In genomic region chr3:160616311-160616710, GRCh38 we compare ENCODE assay signal across 14 cellular contexts.
"Had no signal": no experiment of that assay in that cellular context is flagged by ENCODE, and none has a peak within 500 bp of the region (broad histone marks: within the 10 kb centered on the region; RNA-seq: fewer than 3 reads in every experiment).

No MANE protein-coding gene starts in this region.

- ATAC-seq: activated CD4-positive, CD25-positive, alpha-beta regulatory T cell treated with anti-CD3 and anti-CD28 coated beads, Interleukin-2, amount 50 U/mL, for 24 hours; activated naive CD4-positive, alpha-beta T cell treated with anti-CD3 and anti-CD28 coated beads, Interleukin-2, amount 50 U/mL, for 72 hours; activated T-cell treated with anti-CD3 and anti-CD28 coated beads, Interleukin-2, amount 50 U/mL, for 4 hours; esophagus mucosa had no signal

- DNase-seq: activated CD4-positive, alpha-beta memory T cell treated with anti-CD3 and anti-CD28 coated beads for 36 hours; activated effector memory CD4-positive, alpha-beta T cell treated with anti-CD3 and anti-CD28 coated beads, Interleukin-2, amount 50 U/mL, for 16 hours; activated T-cell treated with anti-CD3 and anti-CD28 coated beads, Interleukin-2, amount 50 U/mL, for 4 hours; dorsolateral prefrontal cortex; sigmoid colon; stimulated activated CD4-positive, alpha-beta T cell treated with anti-CD3 and anti-CD28 coated beads, Interleukin-4, amount 100 ng/mL, for 1 hour; stimulated activated CD8-positive, alpha-beta memory T cell treated with anti-CD3 and anti-CD28 coated beads, Interleukin-4, amount 100 ng/mL, for 48 hours had no signal

- H3K4me3 ChIP-seq: dorsolateral prefrontal cortex, sigmoid colon, vagina had no signal

- H3K36me3 ChIP-seq: sigmoid colon, vagina had no signal

- H3K4me3 Mint-ChIP-seq: activated CD4-positive, alpha-beta memory T cell treated with anti-CD3 and anti-CD28 coated beads for 36 hours; activated T-cell treated with anti-CD3 and anti-CD28 coated beads, Interleukin-2, amount 50 U/mL, for 4 hours; nephron; stimulated activated naive CD8-positive, alpha-beta T cell treated with anti-CD3 and anti-CD28 coated beads, Interleukin-15, Interleukin-2, amounts not matched to agents 100 ng/mL and 50 ng/mL, for 24 hours; T-helper 2 cell treated with Interferon-gamma antibody and Interleukin-4, amounts not matched to agents 5 μg/mL and 100 μg/mL, for 36 hours had no signal

- H3K27ac ChIP-seq: dorsolateral prefrontal cortex, sigmoid colon, vagina had no signal

- H3K9me3 Mint-ChIP-seq: activated CD4-positive, alpha-beta memory T cell treated with anti-CD3 and anti-CD28 coated beads for 36 hours; activated naive CD4-positive, alpha-beta T cell treated with anti-CD3 and anti-CD28 coated beads, Interleukin-2, amount 50 U/mL, for 72 hours; activated T-cell treated with anti-CD3 and anti-CD28 coated beads, Interleukin-2, amount 50 U/mL, for 4 hours; nephron; stimulated activated naive CD8-positive, alpha-beta T cell treated with anti-CD3 and anti-CD28 coated beads, Interleukin-15, Interleukin-2, amounts not matched to agents 100 ng/mL and 50 ng/mL, for 24 hours; T-helper 2 cell treated with Interferon-gamma antibody and Interleukin-4, amounts not matched to agents 5 μg/mL and 100 μg/mL, for 36 hours had no signal

- H3K27me3 ChIP-seq: dorsolateral prefrontal cortex, sigmoid colon, vagina had no signal

- H3K27ac Mint-ChIP-seq: activated CD4-positive, alpha-beta memory T cell treated with anti-CD3 and anti-CD28 coated beads for 36 hours; activated naive CD4-positive, alpha-beta T cell treated with anti-CD3 and anti-CD28 coated beads, Interleukin-2, amount 50 U/mL, for 72 hours; nephron; stimulated activated naive CD8-positive, alpha-beta T cell treated with anti-CD3 and anti-CD28 coated beads, Interleukin-15, Interleukin-2, amounts not matched to agents 100 ng/mL and 50 ng/mL, for 24 hours; T-helper 2 cell treated with Interferon-gamma antibody and Interleukin-4, amounts not matched to agents 5 μg/mL and 100 μg/mL, for 36 hours had no signal

- H3K36me3 Mint-ChIP-seq: activated CD4-positive, alpha-beta memory T cell treated with anti-CD3 and anti-CD28 coated beads for 36 hours; activated naive CD4-positive, alpha-beta T cell treated with anti-CD3 and anti-CD28 coated beads, Interleukin-2, amount 50 U/mL, for 72 hours had no signal

- H3K9me3 ChIP-seq: sigmoid colon, vagina had no signal
